8 cellular contexts compared by ENCODE assay signal in the genomic region with DNA sequence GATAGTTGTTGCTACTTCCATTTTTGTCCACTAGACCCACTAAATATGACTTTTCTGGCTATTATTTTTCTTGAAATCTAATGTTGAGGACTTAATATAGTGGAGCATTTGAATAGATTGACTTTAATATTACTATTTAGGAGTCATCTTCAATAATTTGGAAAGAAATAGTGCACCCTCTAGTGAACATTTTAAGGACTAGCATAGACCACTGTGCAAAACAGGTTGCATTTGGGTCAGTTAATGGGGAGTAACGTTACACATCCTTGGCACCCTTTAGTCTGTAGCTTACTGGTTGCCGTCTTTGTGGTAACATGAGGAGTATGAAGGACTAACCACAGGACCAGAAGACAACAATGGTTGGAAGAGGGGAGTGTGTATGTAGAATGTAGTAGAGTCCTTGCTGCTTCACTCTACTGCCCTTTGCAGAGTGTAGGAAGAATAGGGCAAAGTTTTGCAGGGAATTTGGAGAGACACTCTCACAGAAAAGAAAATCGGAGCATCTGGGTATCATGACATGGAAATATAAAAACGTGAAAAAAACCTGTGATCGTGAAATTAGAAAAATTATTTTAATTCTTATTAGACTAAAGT. TPM values are rescaled to one million over a fixed set of nuclear protein-coding genes. Genes with fewer than 3 reads are reported as not detected.
A peak's percentile ranks its signal among the peaks of the same experiment; 100 is the strongest.
DNase-seq lines count a peak whose midpoint lies in the region; ATAC-seq and TF ChIP-seq lines count a peak whose summit lies in the region.

No MANE protein-coding gene starts in this region.

- peak; percentile 48 for TF ChIP-seq CTCF in cardiac fibroblast (IDR thresholded peaks at IDR 0.05; ENCODE audit: low read depth, low read length)
- TF ChIP-seq CTCF in thyroid gland (IDR thresholded peaks at IDR 0.05), result peak in 3 of 6 experiments; percentile 21 to 46 (median 33)

- in situ Hi-C loops in G401 (cut with HindIII; ENCODE audit: low sequenced_read_pairs), result no loop called here

- no peak overlapping the region for H2BK15ac ChIP-seq in mesendoderm (replicated peaks; ENCODE audit: low read depth)

- no peak overlapping the region for H3K56ac ChIP-seq in mesendoderm (ENCODE audit: low read length)

- H4K8ac ChIP-seq in mesendoderm (ENCODE audit: low read depth, low read length), result no peak overlapping the region

- H3K23ac ChIP-seq in mesendoderm (ENCODE audit: low read length), result no peak overlapping the region

- H3K4me3 ChIP-seq in cardiac fibroblast (replicated peaks in 1 of 2; ENCODE audit: low read depth in 2 of 2, low read length in 2 of 2) (no peak overlapping the region), mesendoderm (ENCODE audit: low read length) (no peak overlapping the region), thyroid gland (replicated peaks in 1 of 3) (no peak overlapping the region)

- no peak overlapping the region for H3K4me3 Mint-ChIP-seq in immature natural killer cell

- H3K4me1 ChIP-seq in mesendoderm (ENCODE audit: control insufficient read depth, low read depth, low read length) (no peaks in the 10 kb centered on the region), thyroid gland (no peaks in the 10 kb centered on the region)

- H3K36me3 Mint-ChIP-seq in immature natural killer cell, result no peaks in the 10 kb centered on the region

- no peaks in the 10 kb centered on the region for H3K9me3 ChIP-seq in thyroid gland

- H3K27me3 ChIP-seq in mesendoderm (ENCODE audit: insufficient read depth, low read length, poor library complexity) (no peaks in the 10 kb centered on the region), thyroid gland (no peaks in the 10 kb centered on the region)

- H3K9me3 Mint-ChIP-seq in immature natural killer cell, result peaks cover 0 to 2% (median 0%) of the 10 kb centered on the region in 6 donors

- no CpG with 5 or more reads among the region's 5 CpGs for WGBS in mesendoderm (ENCODE audit: extremely low coverage, insufficient coverage, low lambda C conversion rate)
- 53 to 60% methylated on average over 5 of the region's 5 CpGs for WGBS in thyroid gland, 2 donors

- no peaks in the 10 kb centered on the region for H3K79me1 ChIP-seq in mesendoderm (ENCODE audit: low read length)

- H4K5ac ChIP-seq in mesendoderm (ENCODE audit: low read length), result no peak overlapping the region

- no peaks in the 10 kb centered on the region for H3K79me2 ChIP-seq in mesendoderm (ENCODE audit: control insufficient read depth, insufficient read depth, low read length)

- no peaks in the 10 kb centered on the region for H3K36me3 ChIP-seq in mesendoderm (ENCODE audit: control insufficient read depth, insufficient read depth, low read length)
- H3K36me3 ChIP-seq in thyroid gland, result no peaks in the 10 kb centered on the region

- no peak overlapping the region for H3K18ac ChIP-seq in mesendoderm (ENCODE audit: low read length)

- no peak overlapping the region for H2BK5ac ChIP-seq in mesendoderm (ENCODE audit: low read length)

- peaks cover 0 to 7% (median 2%) of the 10 kb centered on the region in 3 donors for H3K27me3 Mint-ChIP-seq in immature natural killer cell (ENCODE audit: low read depth in 3 of 3)

- ATAC-seq in HG02973 (IDR thresholded peaks at IDR 0.05; ENCODE audit: unreplicated experiment), result no peak

- no peak overlapping the region for H3K4ac ChIP-seq in mesendoderm (ENCODE audit: low read depth, low read length)

- H2BK120ac ChIP-seq in mesendoderm (ENCODE audit: low read depth, low read length), result no peak overlapping the region

- no peak overlapping the region for H3K9ac ChIP-seq in mesendoderm (ENCODE audit: low read length)

- no peak for TF ChIP-seq POLR2A in thyroid gland (IDR thresholded peaks at IDR 0.05)

- H3K4me1 Mint-ChIP-seq in immature natural killer cell, result no peaks in the 10 kb centered on the region

- no peak overlapping the region for H3K4me2 ChIP-seq in mesendoderm (ENCODE audit: low read length)

- H3K27ac ChIP-seq in mesendoderm (ENCODE audit: low read depth, low read length) (no peak overlapping the region), thyroid gland (no peak overlapping the region)

- peak; percentile 3 for DNase-seq in G401 (ENCODE audit: low spot score)
- peak; percentile 49 for DNase-seq in M059J (ENCODE audit: low read depth)
- peak; percentile 53 for DNase-seq in cardiac fibroblast (ENCODE audit: low read depth in 2 of 2)
- DNase-seq in mesendoderm, result peak; percentile 8
- DNase-seq in thyroid gland, result no peak
- DNase-seq in stimulated activated CD4-positive, alpha-beta T cell treated with anti-CD3 and anti-CD28 coated beads, Interleukin-4, amount 100 ng/mL, for 4 hours, result no peak
- no peak for DNase-seq in immature natural killer cell

- H2AK5ac ChIP-seq in mesendoderm (ENCODE audit: low read length), result no peak overlapping the region

- no peak overlapping the region for H3K27ac Mint-ChIP-seq in immature natural killer cell

- intact Hi-C loops in thyroid gland (cut with DNase I), result no loop called here

RNA-seq across cellular contexts. Expression of a gene that starts 25.2 kb away (rescaled TPM):
- total RNA-seq in G401 (2014; rRNA removed; shearing (Covaris generic)), result 2.2 and 5.2 TPM in 2 replicates
- total RNA-seq in M059J (2014; rRNA removed; shearing (Covaris generic)), result 0.05 TPM in 2 replicates
- polyA plus RNA-seq in mesendoderm (2013, experiment 1 of 2), result not detected
- not detected for polyA plus RNA-seq in mesendoderm (2013, experiment 2 of 2)
- total RNA-seq in thyroid gland, result not detected
- not detected for polyA plus RNA-seq in immature natural killer cell

Comparison
In these comparisons a context has a peak if more than half of its experiments do, and no peak if none do; other contexts are left out.
1. DNase-seq: peak in G401 (single experiment), M059J (single experiment), cardiac fibroblast (2 of 2) and mesendoderm (single experiment); none in thyroid gland (0 of 2), stimulated activated CD4-positive, alpha-beta T cell treated with anti-CD3 and anti-CD28 coated beads, Interleukin-4, amount 100 ng/mL, for 4 hours (0 of 2) and immature natural killer cell (0 of 3).